Comparison of ENCODE assay signal across 9 cellular contexts in genomic region chr11:63542506-63542905, GRCh38. TPM values are rescaled to one million over a fixed set of nuclear protein-coding genes. Genes with fewer than 3 reads are reported as not detected.
"Had no signal": no experiment of that assay in that cellular context is flagged by ENCODE, and none has a peak within 500 bp of the region (broad histone marks: within the 10 kb centered on the region; RNA-seq: fewer than 3 reads in every experiment).

No MANE protein-coding gene starts in this region.

RNA-seq across cellular contexts. Expression of gene PLAAT4, which starts 5.9 kb away (rescaled TPM):
- polyA plus RNA-seq: neural cell had no signal

RNA-seq across cellular contexts. Expression of gene PLAAT2, which starts 20.7 kb away (rescaled TPM):
- total RNA-seq: mesothelial cell of epicardium, osteocyte, pulmonary artery endothelial cell, sciatic nerve, urinary bladder had no signal
- polyA plus RNA-seq: neural cell, urinary bladder had no signal

RNA-seq across cellular contexts. Expression of gene LGALS12, which starts 36.6 kb away (rescaled TPM):
- total RNA-seq: epithelial cell of proximal tubule, esophagus squamous epithelium, hepatocyte, osteocyte, pulmonary artery endothelial cell had no signal
- polyA plus RNA-seq: hepatocyte, neural cell had no signal

RNA-seq across cellular contexts. Expression of gene PLAAT5, which starts 51.5 kb away (rescaled TPM):
- total RNA-seq: osteocyte, pulmonary artery endothelial cell had no signal
